Comparison of ENCODE assay signal across 9 cellular contexts in genomic region chr19:38729653-38730469, GRCh38. TPM values are rescaled to one million over a fixed set of nuclear protein-coding genes. Genes with fewer than 3 reads are reported as not detected.
DNase-seq lines count a peak whose midpoint lies in the region; ATAC-seq and TF ChIP-seq lines count a peak whose summit lies in the region.
"Had no signal": no experiment of that assay in that cellular context is flagged by ENCODE, and none has a peak within 500 bp of the region (broad histone marks: within the 10 kb centered on the region; RNA-seq: fewer than 3 reads in every experiment).

No MANE protein-coding gene starts in this region.

- no peaks in the 10 kb centered on the region for H3K27me3 ChIP-seq in SJCRH30
- H3K27me3 ChIP-seq in cardiac muscle cell = no peaks in the 10 kb centered on the region

- H3K9me3 ChIP-seq in SJCRH30 (replicated peaks) = no peaks in the 10 kb centered on the region
- no peaks in the 10 kb centered on the region for H3K9me3 ChIP-seq in cardiac muscle cell (ENCODE audit: low read depth)

- H3K4me1 ChIP-seq in SJCRH30 (peaks cover 11% of the 10 kb centered on the region), cardiac muscle cell (ENCODE audit: low read depth) (no peaks in the 10 kb centered on the region)

- H3K36me3 ChIP-seq in SJCRH30 = peaks cover 53% of the 10 kb centered on the region
- peaks cover 29% of the 10 kb centered on the region for H3K36me3 ChIP-seq in cardiac muscle cell

- ATAC-seq in HG03460 (IDR thresholded peaks at IDR 0.05; ENCODE audit: unreplicated experiment) = no peak

- H3K4me3 ChIP-seq in SJCRH30 = no peak overlapping the region
- H3K4me3 ChIP-seq in cardiac muscle cell = no peak overlapping the region
- H3K4me3 ChIP-seq: SK-N-MC had no signal

- TF ChIP-seq CTCF in cardiac muscle cell (IDR thresholded peaks at IDR 0.05; ENCODE audit: low read depth, low read length) = peak; percentile 83

- DNase-seq in CMK (ENCODE audit: low read depth) (peak; percentile 48), HK-2 (ENCODE audit: unreplicated experiment) (peak; percentile 77), SJCRH30 (peak; percentile 87), cardiac muscle cell (ENCODE audit: low read depth in 1 of 2, low spot score in 1 of 2) (peak; percentile 69 to 80), occipital lobe (lab: John Stamatoyannopoulos, UW) (no peak)
- peak; percentile 64 for DNase-seq in activated gamma-delta T cell treated with anti-CD3 and anti-CD28 coated beads, Interleukin-2, amount 50 U/mL, for 16 hours (ENCODE audit: low read depth)
- peak; percentile 47 to 79 for DNase-seq in stimulated activated CD4-positive, alpha-beta T cell treated with anti-CD3 and anti-CD28 coated beads, Interleukin-12 subunit alpha, Interleukin-12 subunit beta, amount 100 ng/mL, for 24 hours (ENCODE audit: low read depth in 2 of 2)

- H3K27ac ChIP-seq in SJCRH30 (no peak overlapping the region), cardiac muscle cell (peak overlapping the region; percentile 64)
- H3K27ac ChIP-seq: SK-N-MC had no signal

RNA-seq across cellular contexts. Expression of gene CAPN12, which starts 14.4 kb away (rescaled TPM):
- total RNA-seq in SJCRH30 (2014; rRNA removed; shearing (Covaris generic)) = not detected in 2 replicates
- total RNA-seq in cardiac muscle cell (1.6 and 10.9 TPM in 2 replicates), occipital lobe (not detected)
- 1.3 and 3.4 TPM in 2 replicates for polyA plus RNA-seq in cardiac muscle cell

RNA-seq across cellular contexts. Expression of gene LGALS7, which starts 43.5 kb away (rescaled TPM):
- total RNA-seq in SJCRH30 (2014; rRNA removed; shearing (Covaris generic)) = 0.28 and 0.71 TPM in 2 replicates
- total RNA-seq in cardiac muscle cell = not detected in 2 replicates
- polyA plus RNA-seq in cardiac muscle cell = not detected in 2 replicates
- total RNA-seq in occipital lobe = 1.1 TPM

RNA-seq across cellular contexts. Expression of gene LGALS7B, which starts 59.1 kb away (rescaled TPM):
- total RNA-seq in SJCRH30 (2014; rRNA removed; shearing (Covaris generic)) = not detected in 2 replicates
- total RNA-seq in cardiac muscle cell (not detected in 2 replicates), occipital lobe (not detected)
- polyA plus RNA-seq in cardiac muscle cell = not detected in 2 replicates
